Comparison of ENCODE assay signal across 11 cellular contexts in genomic region chrX:13759152-13759718, GRCh38. TPM values are rescaled to one million over a fixed set of nuclear protein-coding genes. Genes with fewer than 3 reads are reported as not detected.
DNase-seq lines count a peak whose midpoint lies in the region; ATAC-seq and TF ChIP-seq lines count a peak whose summit lies in the region.
"Had no signal": no experiment of that assay in that cellular context is flagged by ENCODE, and none has a peak within 500 bp of the region (broad histone marks: within the 10 kb centered on the region; RNA-seq: fewer than 3 reads in every experiment).

No MANE protein-coding gene starts in this region.

- no peak overlapping the region for H3K23ac ChIP-seq in mesenchymal stem cell (ENCODE audit: low read length in 2 of 2)

- no peak overlapping the region for H3K4me3 ChIP-seq in NB4 (ENCODE audit: low read depth, low read length)
- H3K4me3 ChIP-seq in mesenchymal stem cell (ENCODE audit: insufficient read depth in 1 of 2, low read depth in 1 of 2, low read length in 2 of 2), result no peak overlapping the region
- H3K4me3 ChIP-seq: psoas muscle had no signal

- 96% methylated on average over 5 of the region's 8 CpGs for WGBS in mesenchymal stem cell

- H3K4me3 Mint-ChIP-seq in stimulated activated naive CD8-positive, alpha-beta T cell treated with anti-CD3 and anti-CD28 coated beads, Interleukin-15, Interleukin-2, amounts not matched to agents 100 ng/mL and 50 ng/mL, for 24 hours, result no peak overlapping the region
- H3K4me3 Mint-ChIP-seq: H9 had no signal

- no peak overlapping the region for H3K4ac ChIP-seq in mesenchymal stem cell (ENCODE audit: low read depth in 1 of 2, low read length in 2 of 2)

- no peaks in the 10 kb centered on the region for H3K9me3 Mint-ChIP-seq in stimulated activated naive CD8-positive, alpha-beta T cell treated with anti-CD3 and anti-CD28 coated beads, Interleukin-15, Interleukin-2, amounts not matched to agents 100 ng/mL and 50 ng/mL, for 24 hours

- no peak for TF ChIP-seq CTCF in NB4 (IDR thresholded peaks at IDR 0.05; ENCODE audit: low read depth, low read length)

- peaks cover 2% of the 10 kb centered on the region for H3K79me1 ChIP-seq in mesenchymal stem cell (replicated peaks; ENCODE audit: low read length, poor library complexity, severe bottlenecking)

- no peak overlapping the region for H3K14ac ChIP-seq in mesenchymal stem cell (ENCODE audit: low read length in 2 of 2)

- TF ChIP-seq POLR2A in NB4 (IDR thresholded peaks at IDR 0.05; ENCODE audit: extremely low read depth, insufficient read length), result no peak

- H3K4me1 Mint-ChIP-seq in stimulated activated naive CD8-positive, alpha-beta T cell treated with anti-CD3 and anti-CD28 coated beads, Interleukin-15, Interleukin-2, amounts not matched to agents 100 ng/mL and 50 ng/mL, for 24 hours (ENCODE audit: low read depth), result peaks cover 25% of the 10 kb centered on the region

- no peaks in the 10 kb centered on the region for H3K27me3 ChIP-seq in mesenchymal stem cell (ENCODE audit: control insufficient read depth in 1 of 2, insufficient read depth in 1 of 2, low read length in 2 of 2)

- no peaks in the 10 kb centered on the region for H3K27me3 Mint-ChIP-seq in stimulated activated naive CD8-positive, alpha-beta T cell treated with anti-CD3 and anti-CD28 coated beads, Interleukin-15, Interleukin-2, amounts not matched to agents 100 ng/mL and 50 ng/mL, for 24 hours

- no peak overlapping the region for H3K27ac ChIP-seq in mesenchymal stem cell (ENCODE audit: low read length, poor library complexity, severe bottlenecking)
- H3K27ac ChIP-seq: psoas muscle had no signal

- H3K36me3 Mint-ChIP-seq in stimulated activated naive CD8-positive, alpha-beta T cell treated with anti-CD3 and anti-CD28 coated beads, Interleukin-15, Interleukin-2, amounts not matched to agents 100 ng/mL and 50 ng/mL, for 24 hours (ENCODE audit: low read depth), result peaks cover 35% of the 10 kb centered on the region

- H2BK15ac ChIP-seq in mesenchymal stem cell (ENCODE audit: low read depth, poor library complexity, severe bottlenecking), result no peak overlapping the region

- H2AK5ac ChIP-seq in mesenchymal stem cell (ENCODE audit: low read length, severe bottlenecking), result no peak overlapping the region

- ATAC-seq in stimulated activated naive CD8-positive, alpha-beta T cell treated with anti-CD3 and anti-CD28 coated beads, Interleukin-15, Interleukin-2, amounts not matched to agents 100 U/mL and 50 U/mL, for 24 hours, result no peak
- ATAC-seq in HG02938 (IDR thresholded peaks at IDR 0.05; ENCODE audit: unreplicated experiment), result peak; percentile 62
- ATAC-seq: psoas muscle had no signal

- no peak overlapping the region for H4K8ac ChIP-seq in mesenchymal stem cell (ENCODE audit: low read length)

- H3K9ac ChIP-seq in mesenchymal stem cell (ENCODE audit: low read length), result no peak overlapping the region

- peaks cover 18 to 90% of the 10 kb centered on the region in 2 experiments for H3K36me3 ChIP-seq in mesenchymal stem cell (ENCODE audit: control insufficient read depth in 1 of 2, insufficient read depth in 2 of 2, low read depth in 1 of 2, low read length in 2 of 2)

- H3K4me1 ChIP-seq in mesenchymal stem cell (ENCODE audit: control insufficient read depth, insufficient read depth, low read depth, low read length), result no peaks in the 10 kb centered on the region
- H3K4me1 ChIP-seq: psoas muscle had no signal

- H2BK12ac ChIP-seq in mesenchymal stem cell (ENCODE audit: low read length in 2 of 2), result no peak overlapping the region

- H3K9me3 ChIP-seq in mesenchymal stem cell (ENCODE audit: control insufficient read depth, low read length), result no peaks in the 10 kb centered on the region
- H3K9me3 ChIP-seq: psoas muscle had no signal

- H3K4me2 ChIP-seq in mesenchymal stem cell (ENCODE audit: low read length, poor library complexity, severe bottlenecking), result no peak overlapping the region

- H3K18ac ChIP-seq in mesenchymal stem cell (ENCODE audit: low read depth in 1 of 2, low read length in 2 of 2), result no peak overlapping the region

- DNase-seq in stimulated activated naive CD8-positive, alpha-beta T cell treated with anti-CD3 and anti-CD28 coated beads, Interleukin-15, Interleukin-2, amounts not matched to agents 100 U/mL and 50 U/mL, for 24 hours, result no peak
- DNase-seq in NB4 (ENCODE audit: low read depth) (peak; percentile 79), T-helper 2 cell (no peak), mesenchymal stem cell (no peak), Ammon's horn (ENCODE audit: low spot score) (no peak), kidney tubule cell (ENCODE audit: low spot score) (no peak)
- DNase-seq: activated CD8-positive, alpha-beta memory T cell treated with anti-CD3 and anti-CD28 coated beads for 24 hours; H9; psoas muscle had no signal

- H4K91ac ChIP-seq in mesenchymal stem cell (ENCODE audit: low read length), result no peak overlapping the region

- no peak overlapping the region for H2BK5ac ChIP-seq in mesenchymal stem cell (ENCODE audit: low read depth, low read length, poor library complexity, severe bottlenecking)

- no peak overlapping the region for H2BK120ac ChIP-seq in mesenchymal stem cell (ENCODE audit: low read depth, low read length)

- H2AFZ ChIP-seq in mesenchymal stem cell (ENCODE audit: low read depth, low read length), result no peak overlapping the region

- peak overlapping the region; percentile 82 for H3K27ac Mint-ChIP-seq in stimulated activated naive CD8-positive, alpha-beta T cell treated with anti-CD3 and anti-CD28 coated beads, Interleukin-15, Interleukin-2, amounts not matched to agents 100 ng/mL and 50 ng/mL, for 24 hours

RNA-seq across cellular contexts. Expression of gene OFD1, which starts 24.7 kb away (rescaled TPM):
- 9.2 TPM for polyA plus RNA-seq in mesenchymal stem cell (2013, experiment 1 of 2)
- 7.8 TPM for polyA plus RNA-seq in mesenchymal stem cell (2013, experiment 2 of 2)

RNA-seq across cellular contexts. Expression of gene TRAPPC2, which starts 24.8 kb away (rescaled TPM):
- 6.8 TPM for polyA plus RNA-seq in mesenchymal stem cell (2013, experiment 1 of 2)
- 8.0 TPM for polyA plus RNA-seq in mesenchymal stem cell (2013, experiment 2 of 2)

RNA-seq across cellular contexts. Expression of gene GPM6B, which starts 57.7 kb away (rescaled TPM):
- polyA plus RNA-seq in mesenchymal stem cell (2013, experiment 1 of 2), result 0.29 TPM
- 0.37 TPM for polyA plus RNA-seq in mesenchymal stem cell (2013, experiment 2 of 2)
